1 cellular context compared by ENCODE assay signal in genomic region chr16:69566437-69567030, GRCh38.
A peak's percentile ranks its signal among the peaks of the same experiment; 100 is the strongest.
TF ChIP-seq lines count a peak whose summit lies in the region.

No MANE protein-coding gene starts in this region.

TF ChIP-seq in K562, 482 proteins besides CTCF, POLR2A, EP300 and RAD21 (continued from another document):
- no peak for TF ChIP-seq USF1 (CRISPR knock-in tag; IDR thresholded peaks at IDR 0.05)
- TF ChIP-seq ZZZ3 (IDR thresholded peaks at IDR 0.05): no peak
- no peak for TF ChIP-seq ZNF212 (CRISPR knock-in tag; IDR thresholded peaks at IDR 0.05)
- TF ChIP-seq, protein P1, sequence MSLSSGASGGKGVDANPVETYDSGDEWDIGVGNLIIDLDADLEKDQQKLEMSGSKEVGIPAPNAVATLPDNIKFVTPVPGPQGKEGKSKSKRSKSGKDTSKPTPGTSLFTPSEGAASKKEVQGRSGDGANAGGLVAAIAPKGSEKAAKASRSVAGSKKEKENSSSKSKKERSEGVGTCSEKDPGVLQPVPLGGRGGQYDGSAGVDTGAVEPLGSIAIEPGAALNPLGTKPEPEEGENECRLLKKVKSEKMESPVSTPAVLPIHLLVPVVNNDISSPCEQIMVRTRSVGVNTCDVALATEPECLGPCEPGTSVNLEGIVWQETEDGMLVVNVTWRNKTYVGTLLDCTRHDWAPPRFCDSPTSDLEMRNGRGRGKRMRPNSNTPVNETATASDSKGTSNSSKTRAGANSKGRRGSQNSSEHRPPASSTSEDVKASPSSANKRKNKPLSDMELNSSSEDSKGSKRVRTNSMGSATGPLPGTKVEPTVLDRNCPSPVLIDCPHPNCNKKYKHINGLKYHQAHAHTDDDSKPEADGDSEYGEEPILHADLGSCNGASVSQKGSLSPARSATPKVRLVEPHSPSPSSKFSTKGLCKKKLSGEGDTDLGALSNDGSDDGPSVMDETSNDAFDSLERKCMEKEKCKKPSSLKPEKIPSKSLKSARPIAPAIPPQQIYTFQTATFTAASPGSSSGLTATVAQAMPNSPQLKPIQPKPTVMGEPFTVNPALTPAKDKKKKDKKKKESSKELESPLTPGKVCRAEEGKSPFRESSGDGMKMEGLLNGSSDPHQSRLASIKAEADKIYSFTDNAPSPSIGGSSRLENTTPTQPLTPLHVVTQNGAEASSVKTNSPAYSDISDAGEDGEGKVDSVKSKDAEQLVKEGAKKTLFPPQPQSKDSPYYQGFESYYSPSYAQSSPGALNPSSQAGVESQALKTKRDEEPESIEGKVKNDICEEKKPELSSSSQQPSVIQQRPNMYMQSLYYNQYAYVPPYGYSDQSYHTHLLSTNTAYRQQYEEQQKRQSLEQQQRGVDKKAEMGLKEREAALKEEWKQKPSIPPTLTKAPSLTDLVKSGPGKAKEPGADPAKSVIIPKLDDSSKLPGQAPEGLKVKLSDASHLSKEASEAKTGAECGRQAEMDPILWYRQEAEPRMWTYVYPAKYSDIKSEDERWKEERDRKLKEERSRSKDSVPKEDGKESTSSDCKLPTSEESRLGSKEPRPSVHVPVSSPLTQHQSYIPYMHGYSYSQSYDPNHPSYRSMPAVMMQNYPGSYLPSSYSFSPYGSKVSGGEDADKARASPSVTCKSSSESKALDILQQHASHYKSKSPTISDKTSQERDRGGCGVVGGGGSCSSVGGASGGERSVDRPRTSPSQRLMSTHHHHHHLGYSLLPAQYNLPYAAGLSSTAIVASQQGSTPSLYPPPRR (CRISPR knock-in tag; IDR thresholded peaks at IDR 0.05; ENCODE audit: borderline replicate concordance): no peak
- TF ChIP-seq MECOM (CRISPR knock-in tag; IDR thresholded peaks at IDR 0.05): no peak
- no peak for TF ChIP-seq CTBP1 (IDR thresholded peaks at IDR 0.05; ENCODE audit: borderline replicate concordance)
- TF ChIP-seq MCM5 (IDR thresholded peaks at IDR 0.05; ENCODE audit: low read depth): no peak
- no peak for TF ChIP-seq PRMT5 (CRISPR knock-in tag; IDR thresholded peaks at IDR 0.05)
- TF ChIP-seq SUPT5H (IDR thresholded peaks at IDR 0.05): no peak
- no peak for TF ChIP-seq RAD51 (IDR thresholded peaks at IDR 0.05; ENCODE audit: borderline replicate concordance, low read depth)
- TF ChIP-seq, protein P2, sequence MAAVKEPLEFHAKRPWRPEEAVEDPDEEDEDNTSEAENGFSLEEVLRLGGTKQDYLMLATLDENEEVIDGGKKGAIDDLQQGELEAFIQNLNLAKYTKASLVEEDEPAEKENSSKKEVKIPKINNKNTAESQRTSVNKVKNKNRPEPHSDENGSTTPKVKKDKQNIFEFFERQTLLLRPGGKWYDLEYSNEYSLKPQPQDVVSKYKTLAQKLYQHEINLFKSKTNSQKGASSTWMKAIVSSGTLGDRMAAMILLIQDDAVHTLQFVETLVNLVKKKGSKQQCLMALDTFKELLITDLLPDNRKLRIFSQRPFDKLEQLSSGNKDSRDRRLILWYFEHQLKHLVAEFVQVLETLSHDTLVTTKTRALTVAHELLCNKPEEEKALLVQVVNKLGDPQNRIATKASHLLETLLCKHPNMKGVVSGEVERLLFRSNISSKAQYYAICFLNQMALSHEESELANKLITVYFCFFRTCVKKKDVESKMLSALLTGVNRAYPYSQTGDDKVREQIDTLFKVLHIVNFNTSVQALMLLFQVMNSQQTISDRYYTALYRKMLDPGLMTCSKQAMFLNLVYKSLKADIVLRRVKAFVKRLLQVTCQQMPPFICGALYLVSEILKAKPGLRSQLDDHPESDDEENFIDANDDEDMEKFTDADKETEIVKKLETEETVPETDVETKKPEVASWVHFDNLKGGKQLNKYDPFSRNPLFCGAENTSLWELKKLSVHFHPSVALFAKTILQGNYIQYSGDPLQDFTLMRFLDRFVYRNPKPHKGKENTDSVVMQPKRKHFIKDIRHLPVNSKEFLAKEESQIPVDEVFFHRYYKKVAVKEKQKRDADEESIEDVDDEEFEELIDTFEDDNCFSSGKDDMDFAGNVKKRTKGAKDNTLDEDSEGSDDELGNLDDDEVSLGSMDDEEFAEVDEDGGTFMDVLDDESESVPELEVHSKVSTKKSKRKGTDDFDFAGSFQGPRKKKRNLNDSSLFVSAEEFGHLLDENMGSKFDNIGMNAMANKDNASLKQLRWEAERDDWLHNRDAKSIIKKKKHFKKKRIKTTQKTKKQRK (IDR thresholded peaks at IDR 0.05; ENCODE audit: borderline replicate concordance, low read depth, low read length): no peak
- TF ChIP-seq SAFB (IDR thresholded peaks at IDR 0.05; ENCODE audit: borderline replicate concordance, low read depth, low read length): no peak
- TF ChIP-seq BCOR (IDR thresholded peaks at IDR 0.05): 0 out of 2 replicates have a peak, but pooled peaks have one; percentile 7
- no peak for TF ChIP-seq ZNF644 (tag; IDR thresholded peaks at IDR 0.05; ENCODE audit: low read depth)
- no peak for TF ChIP-seq MCM3 (IDR thresholded peaks at IDR 0.05)
- no peak for TF ChIP-seq KLF6 (CRISPR knock-in tag; IDR thresholded peaks at IDR 0.05; ENCODE audit: borderline replicate concordance)
- no peak for TF ChIP-seq CHD2 (IDR thresholded peaks at IDR 0.05; ENCODE audit: low read depth, low read length)
- no peak for TF ChIP-seq SLC30A9 (CRISPR knock-in tag; IDR thresholded peaks at IDR 0.05)
- TF ChIP-seq, protein P3, sequence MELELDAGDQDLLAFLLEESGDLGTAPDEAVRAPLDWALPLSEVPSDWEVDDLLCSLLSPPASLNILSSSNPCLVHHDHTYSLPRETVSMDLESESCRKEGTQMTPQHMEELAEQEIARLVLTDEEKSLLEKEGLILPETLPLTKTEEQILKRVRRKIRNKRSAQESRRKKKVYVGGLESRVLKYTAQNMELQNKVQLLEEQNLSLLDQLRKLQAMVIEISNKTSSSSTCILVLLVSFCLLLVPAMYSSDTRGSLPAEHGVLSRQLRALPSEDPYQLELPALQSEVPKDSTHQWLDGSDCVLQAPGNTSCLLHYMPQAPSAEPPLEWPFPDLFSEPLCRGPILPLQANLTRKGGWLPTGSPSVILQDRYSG (tag; conservative IDR thresholded peaks at IDR 0.05; ENCODE audit: low read depth): no peak
- no peak for TF ChIP-seq NR3C1 (CRISPR knock-in tag; IDR thresholded peaks at IDR 0.05)
- no peak for TF ChIP-seq NFIC (IDR thresholded peaks at IDR 0.05)
- TF ChIP-seq ZNF778 (CRISPR knock-in tag; IDR thresholded peaks at IDR 0.05): no peak
- TF ChIP-seq ZNF57 (CRISPR knock-in tag; IDR thresholded peaks at IDR 0.05): no peak
- TF ChIP-seq HDAC8 (tag; IDR thresholded peaks at IDR 0.05): no peak
- TF ChIP-seq RFX7 (CRISPR knock-in tag; IDR thresholded peaks at IDR 0.05): no peak
- 0 out of 2 replicates have a peak, but pooled peaks have one; percentile 53 for TF ChIP-seq NFRKB (IDR thresholded peaks at IDR 0.05; ENCODE audit: low read depth)
- no peak for TF ChIP-seq PML (IDR thresholded peaks at IDR 0.05; ENCODE audit: low read length)
- TF ChIP-seq ARID1B (IDR thresholded peaks at IDR 0.05): no peak
- no peak for TF ChIP-seq TRIM28 (IDR thresholded peaks at IDR 0.05)
- TF ChIP-seq XRCC3 (IDR thresholded peaks at IDR 0.05): no peak
- TF ChIP-seq ZNF740 (CRISPR knock-in tag; IDR thresholded peaks at IDR 0.05): no peak
- TF ChIP-seq ZNF740 (tag; IDR thresholded peaks at IDR 0.05): peak in 1 of 2 experiments; percentile 38; a peak in 1 of 4 replicates
- TF ChIP-seq, protein P4, sequence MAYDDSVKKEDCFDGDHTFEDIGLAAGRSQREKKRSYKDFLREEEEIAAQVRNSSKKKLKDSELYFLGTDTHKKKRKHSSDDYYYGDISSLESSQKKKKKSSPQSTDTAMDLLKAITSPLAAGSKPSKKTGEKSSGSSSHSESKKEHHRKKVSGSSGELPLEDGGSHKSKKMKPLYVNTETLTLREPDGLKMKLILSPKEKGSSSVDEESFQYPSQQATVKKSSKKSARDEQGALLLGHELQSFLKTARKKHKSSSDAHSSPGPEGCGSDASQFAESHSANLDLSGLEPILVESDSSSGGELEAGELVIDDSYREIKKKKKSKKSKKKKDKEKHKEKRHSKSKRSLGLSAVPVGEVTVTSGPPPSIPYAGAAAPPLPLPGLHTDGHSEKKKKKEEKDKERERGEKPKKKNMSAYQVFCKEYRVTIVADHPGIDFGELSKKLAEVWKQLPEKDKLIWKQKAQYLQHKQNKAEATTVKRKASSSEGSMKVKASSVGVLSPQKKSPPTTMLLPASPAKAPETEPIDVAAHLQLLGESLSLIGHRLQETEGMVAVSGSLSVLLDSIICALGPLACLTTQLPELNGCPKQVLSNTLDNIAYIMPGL (CRISPR knock-in tag; IDR thresholded peaks at IDR 0.05): peak; percentile 34; the same call in 1 of the 2 replicates
- no peak for TF ChIP-seq SMAD2 (IDR thresholded peaks at IDR 0.05; ENCODE audit: low read depth, low read length)
- TF ChIP-seq EP400 (IDR thresholded peaks at IDR 0.05): no peak
- TF ChIP-seq, protein P5, sequence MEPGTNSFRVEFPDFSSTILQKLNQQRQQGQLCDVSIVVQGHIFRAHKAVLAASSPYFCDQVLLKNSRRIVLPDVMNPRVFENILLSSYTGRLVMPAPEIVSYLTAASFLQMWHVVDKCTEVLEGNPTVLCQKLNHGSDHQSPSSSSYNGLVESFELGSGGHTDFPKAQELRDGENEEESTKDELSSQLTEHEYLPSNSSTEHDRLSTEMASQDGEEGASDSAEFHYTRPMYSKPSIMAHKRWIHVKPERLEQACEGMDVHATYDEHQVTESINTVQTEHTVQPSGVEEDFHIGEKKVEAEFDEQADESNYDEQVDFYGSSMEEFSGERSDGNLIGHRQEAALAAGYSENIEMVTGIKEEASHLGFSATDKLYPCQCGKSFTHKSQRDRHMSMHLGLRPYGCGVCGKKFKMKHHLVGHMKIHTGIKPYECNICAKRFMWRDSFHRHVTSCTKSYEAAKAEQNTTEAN (CRISPR knock-in tag; IDR thresholded peaks at IDR 0.05): no peak
- TF ChIP-seq ZNF511 (CRISPR knock-in tag; IDR thresholded peaks at IDR 0.05): no peak
- TF ChIP-seq ZNF134 (CRISPR knock-in tag; conservative IDR thresholded peaks at IDR 0.05): no peak
- TF ChIP-seq CBX1 (IDR thresholded peaks at IDR 0.05; ENCODE audit: low read depth): no peak
- TF ChIP-seq RBM25 (IDR thresholded peaks at IDR 0.05; ENCODE audit: low read depth, low read length, severe bottlenecking): no peak
- no peak for TF ChIP-seq GATAD2A (IDR thresholded peaks at IDR 0.05)
- no peak for TF ChIP-seq SIRT6 (IDR thresholded peaks at IDR 0.05; ENCODE audit: low read depth, low read length)
- no peak for TF ChIP-seq NEUROD1 (IDR thresholded peaks at IDR 0.05; ENCODE audit: borderline replicate concordance, low read depth, low read length, partially characterized antibody)
- TF ChIP-seq MAFG (tag; conservative IDR thresholded peaks at IDR 0.05): no peak
- TF ChIP-seq TAF15 (IDR thresholded peaks at IDR 0.05; ENCODE audit: low read depth, low read length): no peak
- TF ChIP-seq LEF1 (IDR thresholded peaks at IDR 0.05): no peak
- 0 out of 2 replicates have a peak, but pooled peaks have one; percentile 12 for TF ChIP-seq TFAP4 (CRISPR knock-in tag; IDR thresholded peaks at IDR 0.05; ENCODE audit: borderline replicate concordance)
- 0 out of 2 replicates have a peak, but pooled peaks have one; percentile 41 for TF ChIP-seq THRB (CRISPR knock-in tag; conservative IDR thresholded peaks at IDR 0.05)
- no peak for TF ChIP-seq ILK (tag; IDR thresholded peaks at IDR 0.05; ENCODE audit: borderline replicate concordance, low read depth)
